Comparison of ENCODE assay signal across 16 cellular contexts in genomic region chr17:78423961-78424747, GRCh38.
"Had no signal": no experiment of that assay in that cellular context is flagged by ENCODE, and none has a peak within 500 bp of the region (broad histone marks: within the 10 kb centered on the region; RNA-seq: fewer than 3 reads in every experiment).

No MANE protein-coding gene starts in this region.

- H3K27ac ChIP-seq: body of pancreas, colonic mucosa, lower lobe of right lung, tibial nerve, VCaP had no signal

- DNase-seq: activated CD4-positive, alpha-beta T cell treated with anti-CD3 and anti-CD28 coated beads, Interleukin-2, amount 50 U/mL, for 4 hours; activated CD4-positive, CD25-positive, alpha-beta regulatory T cell treated with anti-CD3 and anti-CD28 coated beads, Interleukin-2, amount 50 U/mL, for 72 hours; activated naive CD8-positive, alpha-beta T cell treated with anti-CD3 and anti-CD28 coated beads, Interleukin-2, amount 10 ng/mL, durations not matched to agents 7 days and 5 days; body of pancreas; colonic mucosa; erythroblast; hypothalamus; lower lobe of right lung; occipital lobe; retina; stimulated activated CD4-positive, alpha-beta T cell treated with anti-CD3 and anti-CD28 coated beads, Interleukin-2, amount 100 ng/mL, for 24 hours; stimulated activated naive CD4-positive, alpha-beta T cell treated with Interleukin-2 at 50 U/mL for 16 hours; T-cell had no signal

- H3K27me3 Mint-ChIP-seq: activated naive CD8-positive, alpha-beta T cell treated with anti-CD3 and anti-CD28 coated beads, Interleukin-2, amount 10 ng/mL, durations not matched to agents 7 days and 5 days; natural killer cell treated with Interleukin-12 subunit alpha and Interleukin-12 subunit beta and Interleukin-15 and Interleukin-18, amount 100 ng/mL, for 72 hours; T-cell had no signal

- H3K4me1 ChIP-seq: body of pancreas, colonic mucosa had no signal

- H3K27me3 ChIP-seq: body of pancreas, colonic mucosa, tibial nerve had no signal

- H3K4me3 ChIP-seq: body of pancreas, colonic mucosa, lower lobe of right lung, tibial nerve had no signal

- H3K9me3 ChIP-seq: body of pancreas, colonic mucosa, lower lobe of right lung, tibial nerve had no signal

- ATAC-seq: body of pancreas; lower lobe of right lung; natural killer cell treated with Interleukin-12 subunit alpha and Interleukin-12 subunit beta and Interleukin-15 and Interleukin-18, amount 100 ng/mL, for 72 hours; T-cell had no signal

- H3K9me3 Mint-ChIP-seq: activated naive CD8-positive, alpha-beta T cell treated with anti-CD3 and anti-CD28 coated beads, Interleukin-2, amount 10 ng/mL, durations not matched to agents 7 days and 5 days; natural killer cell treated with Interleukin-12 subunit alpha and Interleukin-12 subunit beta and Interleukin-15 and Interleukin-18, amount 100 ng/mL, for 72 hours; T-cell had no signal

- H3K4me3 Mint-ChIP-seq: activated naive CD8-positive, alpha-beta T cell treated with anti-CD3 and anti-CD28 coated beads, Interleukin-2, amount 10 ng/mL, durations not matched to agents 7 days and 5 days; natural killer cell treated with Interleukin-12 subunit alpha and Interleukin-12 subunit beta and Interleukin-15 and Interleukin-18, amount 100 ng/mL, for 72 hours; T-cell had no signal

- H3K27ac Mint-ChIP-seq: natural killer cell treated with Interleukin-12 subunit alpha and Interleukin-12 subunit beta and Interleukin-15 and Interleukin-18, amount 100 ng/mL, for 72 hours; T-cell had no signal
